1 cellular context compared by ENCODE assay signal in genomic region chr9:33024966-33025571, GRCh38.
TF ChIP-seq lines count a peak whose summit lies in the region.

Gene DNAJA1, plus strand, starts transcription at chr9:33025273. Its CDS starts 1,212 bp downstream, at chr9:33026485.

TF ChIP-seq in GM12878, 131 proteins besides CTCF, POLR2A, EP300 and RAD21 (continued from another document and continues in another):
- TF ChIP-seq BCLAF1 (IDR thresholded peaks at IDR 0.05), result no peak
- no peak for TF ChIP-seq ZNF592 (IDR thresholded peaks at IDR 0.05)
- peak; percentile 82 for TF ChIP-seq ELK1 (IDR thresholded peaks at IDR 0.05; ENCODE audit: low read depth, low read length)
- no peak for TF ChIP-seq REST (IDR thresholded peaks at IDR 0.05; ENCODE audit: low read depth, low read length)
- no peak for TF ChIP-seq EZH2 (IDR thresholded peaks at IDR 0.05; ENCODE audit: borderline replicate concordance, control insufficient read depth, low read depth, low read length)
- TF ChIP-seq MYC (IDR thresholded peaks at IDR 0.05; ENCODE audit: insufficient read depth, insufficient read length, insufficient replicate concordance, low read length, severe bottlenecking), result no peak
- TF ChIP-seq ZNF687 (IDR thresholded peaks at IDR 0.05), result peak; percentile 85; the same call in 1 of the 2 replicates
- peak; percentile 39 to 61; a peak in 2 of 4 replicates for TF ChIP-seq SRF (IDR thresholded peaks at IDR 0.05; ENCODE audit: low read depth in 2 of 2, low read length in 2 of 2)
- no peak for TF ChIP-seq PRDM15 (CRISPR knock-in tag; IDR thresholded peaks at IDR 0.05)
- TF ChIP-seq POU2F2 (IDR thresholded peaks at IDR 0.05; ENCODE audit: borderline replicate concordance, low read depth, low read length), result peak; percentile 93
- no peak for TF ChIP-seq CBX5 (IDR thresholded peaks at IDR 0.05; ENCODE audit: low read depth)
- peak; percentile 99 for TF ChIP-seq PML (IDR thresholded peaks at IDR 0.05; ENCODE audit: low read length)
- TF ChIP-seq WRNIP1 (IDR thresholded peaks at IDR 0.05; ENCODE audit: borderline replicate concordance, low read depth, low read length), result peak; percentile 80; the same call in 1 of the 2 replicates
- TF ChIP-seq FOS (IDR thresholded peaks at IDR 0.05; ENCODE audit: borderline replicate concordance, extremely low read depth, insufficient read length), result no peak
- TF ChIP-seq BCL11A (IDR thresholded peaks at IDR 0.05; ENCODE audit: low read depth, low read length), result no peak
- TF ChIP-seq MLLT1 (IDR thresholded peaks at IDR 0.05), result peak; percentile 88
- peak; percentile 87 for TF ChIP-seq DPF2 (IDR thresholded peaks at IDR 0.05)
- no peak for TF ChIP-seq E4F1 (IDR thresholded peaks at IDR 0.05; ENCODE audit: borderline replicate concordance, partially characterized antibody)
- no peak for TF ChIP-seq ZSCAN29 (IDR thresholded peaks at IDR 0.05)
- peak; percentile 99 for TF ChIP-seq POLR2AphosphoS2 (IDR thresholded peaks at IDR 0.05; ENCODE audit: low read depth, low read length)
- peak; percentile 58 for TF ChIP-seq SP1 (IDR thresholded peaks at IDR 0.05; ENCODE audit: low read depth, low read length)
- TF ChIP-seq HDGF (IDR thresholded peaks at IDR 0.05), result no peak
- TF ChIP-seq ASH2L (IDR thresholded peaks at IDR 0.05; ENCODE audit: borderline replicate concordance, low read depth), result 0 out of 2 replicates have a peak, but pooled peaks have one; percentile 9
- TF ChIP-seq NR2C2 (IDR thresholded peaks at IDR 0.05; ENCODE audit: borderline replicate concordance, control insufficient read depth, insufficient read length, low read depth), result no peak
